ENCODE assay signal across 6 cellular contexts in the genomic region with DNA sequence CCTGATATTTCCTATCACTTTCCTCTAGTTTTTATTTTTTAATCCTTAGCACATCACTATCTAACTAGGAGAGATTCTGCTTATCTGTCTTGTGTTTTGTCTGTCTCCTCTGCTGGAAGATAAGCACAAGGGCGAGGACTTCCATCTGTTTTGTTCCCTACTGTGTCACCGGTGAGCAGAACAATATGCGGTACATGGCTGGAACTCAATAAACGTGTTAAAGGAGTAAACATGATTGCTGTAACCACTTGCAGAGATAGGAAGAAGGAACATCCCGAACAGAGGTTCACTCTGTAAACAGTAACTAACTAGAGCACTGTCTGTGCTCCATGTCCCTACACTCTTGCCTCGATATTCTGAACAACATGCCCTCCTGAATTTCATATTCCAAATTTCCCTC. TPM values are rescaled to one million over a fixed set of nuclear protein-coding genes. Genes with fewer than 3 reads are reported as not detected.
"Had no signal": no experiment of that assay in that cellular context is flagged by ENCODE, and none has a peak within 500 bp of the region (broad histone marks: within the 10 kb centered on the region; RNA-seq: fewer than 3 reads in every experiment).

No MANE protein-coding gene starts in this region.

- H3K4me3 ChIP-seq: thyroid gland, vagina had no signal

- H3K27me3 ChIP-seq: thyroid gland, vagina had no signal

- H3K27ac ChIP-seq: thyroid gland, vagina had no signal

- H3K9me3 ChIP-seq: thyroid gland, vagina had no signal

- H3K4me1 ChIP-seq: thyroid gland had no signal

- H3K36me3 ChIP-seq: thyroid gland, vagina had no signal

- ATAC-seq: stimulated activated effector memory CD8-positive, alpha-beta T cell treated with anti-CD3 and anti-CD28 coated beads, Interleukin-12 subunit alpha, Interleukin-12 subunit beta, amount 100 ng/mL, for 72 hours had no signal

- DNase-seq: activated naive CD8-positive, alpha-beta T cell treated with anti-CD3 and anti-CD28 coated beads, Interleukin-2, amount 10 ng/mL, durations not matched to agents 7 days and 5 days; stimulated activated CD4-positive, alpha-beta T cell treated with anti-CD3 and anti-CD28 coated beads, Interleukin-12 subunit alpha, Interleukin-12 subunit beta, amount 100 ng/mL, for 4 hours; T-helper 17 cell had no signal

RNA-seq across cellular contexts. Expression of gene HS3ST1, which starts 5.2 kb away (rescaled TPM):
- total RNA-seq: T-helper 17 cell had no signal
